36 cellular contexts compared by ENCODE assay signal in genomic region chr14:37185670-37186069, GRCh38. TPM values are rescaled to one million over a fixed set of nuclear protein-coding genes. Genes with fewer than 3 reads are reported as not detected.
"Had no signal": no experiment of that assay in that cellular context is flagged by ENCODE, and none has a peak within 500 bp of the region (broad histone marks: within the 10 kb centered on the region; RNA-seq: fewer than 3 reads in every experiment).

No MANE protein-coding gene starts in this region.

- H3K9me3 ChIP-seq: adrenal gland, ascending aorta, body of pancreas had no signal

- FAIRE-seq: astrocyte, bronchial epithelial cell had no signal

- H3K27ac ChIP-seq: adrenal gland, ascending aorta, body of pancreas, brain microvascular endothelial cell, breast epithelium, cardiac muscle cell had no signal

- ATAC-seq: activated naive CD4-positive, alpha-beta T cell treated with anti-CD3 and anti-CD28 coated beads, Interleukin-2, amount 50 U/mL, for 72 hours; activated naive CD8-positive, alpha-beta T cell treated with anti-CD3 and anti-CD28 coated beads, Interleukin-2, amount 50 U/mL, for 24 hours; activated T-cell treated with anti-CD3 and anti-CD28 coated beads, Interleukin-2, amount 50 U/mL, for 4 hours; activated T-cell treated with anti-CD3 and anti-CD28 coated beads, Interleukin-2, amount 50 U/mL, for 72 hours; activated T-helper 17 cell treated with anti-CD3 and anti-CD28 coated beads, Interleukin-2, amount 50 U/mL, for 72 hours; body of pancreas had no signal

- H3K36me3 ChIP-seq: adrenal gland, ascending aorta, brain microvascular endothelial cell, breast epithelium, cardiac muscle cell had no signal

- H3K27me3 ChIP-seq: adrenal gland, ascending aorta, body of pancreas, brain microvascular endothelial cell, breast epithelium, cardiac muscle cell had no signal

- DNase-seq: activated effector memory CD4-positive, alpha-beta T cell treated with anti-CD3 and anti-CD28 coated beads, Interleukin-2, amount 50 U/mL, for 16 hours; activated effector memory CD4-positive, alpha-beta T cell treated with Interleukin-2 at 50 U/mL for 16 hours; activated gamma-delta T cell; activated gamma-delta T cell treated with Interleukin-2 at 50 U/mL for 16 hours; activated naive CD4-positive, alpha-beta T cell; activated naive CD4-positive, alpha-beta T cell treated with anti-CD3 and anti-CD28 coated beads for 36 hours; activated naive CD4-positive, alpha-beta T cell treated with anti-CD3 and anti-CD28 coated beads, Interleukin-2, amount 10 ng/mL, durations not matched to agents 7 days and 5 days; activated naive CD4-positive, alpha-beta T cell treated with anti-CD3 and anti-CD28 coated beads, Interleukin-2, amount 50 U/mL, for 16 hours; activated naive CD4-positive, alpha-beta T cell treated with Interleukin-2 at 50 U/mL for 16 hours; activated naive CD8-positive, alpha-beta T cell treated with anti-CD3 and anti-CD28 coated beads for 36 hours; activated naive CD8-positive, alpha-beta T cell treated with anti-CD3 and anti-CD28 coated beads, Interleukin-2, amount 10 ng/mL, durations not matched to agents 7 days and 5 days; activated naive CD8-positive, alpha-beta T cell treated with anti-CD3 and anti-CD28 coated beads, Interleukin-2, amount 50 U/mL, for 24 hours; activated T-cell treated with anti-CD3 and anti-CD28 coated beads, Interleukin-2, amount 50 U/mL, for 1 hour; activated T-cell treated with anti-CD3 and anti-CD28 coated beads, Interleukin-2, amount 50 U/mL, for 24 hours; activated T-cell treated with anti-CD3 and anti-CD28 coated beads, Interleukin-2, amount 50 U/mL, for 4 hours; activated T-cell treated with anti-CD3 and anti-CD28 coated beads, Interleukin-2, amount 50 U/mL, for 48 hours; activated T-cell treated with anti-CD3 and anti-CD28 coated beads, Interleukin-2, amount 50 U/mL, for 72 hours; adrenal gland; amniotic stem cell; amygdala; anterior cingulate cortex; aorta; body of pancreas; brain microvascular endothelial cell; caudate nucleus; central memory CD4-positive, alpha-beta T cell; cerebellar nuclear complex had no signal

- H3K4me1 ChIP-seq: adrenal gland, ascending aorta, body of pancreas, breast epithelium had no signal

- H3K4me3 ChIP-seq: adrenal gland, ascending aorta, body of pancreas, breast epithelium, cardiac muscle cell had no signal

RNA-seq across cellular contexts. Expression of gene MIPOL1, which starts 12.1 kb away (rescaled TPM):
- total RNA-seq: activated naive CD8-positive, alpha-beta T cell treated with anti-CD3 and anti-CD28 coated beads for 36 hours; activated naive CD8-positive, alpha-beta T cell treated with anti-CD3 and anti-CD28 coated beads, Interleukin-2, amount 10 ng/mL, durations not matched to agents 7 days and 5 days; activated T-helper 1 cell treated with anti-CD3 and anti-CD28 coated beads, Interleukin-12 subunit alpha, Interleukin-12 subunit beta, Interleukin-2, Interleukin-4 antibody, amounts not matched to agents 30 ng/mL and 10 ng/mL and 1 ng/mL, durations not matched to agents 14 hours and 24 hours and 36 hours; activated T-helper 2 cell treated with anti-CD3 and anti-CD28 coated beads, Interferon-gamma antibody, Interleukin-2, Interleukin-4, amounts not matched to agents 10 μg/mL and 5 μg/mL and 100 μg/mL, durations not matched to agents 14 hours and 24 hours and 36 hours had no signal

RNA-seq across cellular contexts. Expression of gene SLC25A21, which starts 13.3 kb away (rescaled TPM):
- total RNA-seq: activated naive CD4-positive, alpha-beta T cell treated with anti-CD3 and anti-CD28 coated beads for 36 hours; activated naive CD4-positive, alpha-beta T cell treated with anti-CD3 and anti-CD28 coated beads, Interleukin-2, amount 50 U/mL, for 72 hours; activated naive CD8-positive, alpha-beta T cell treated with anti-CD3 and anti-CD28 coated beads for 36 hours; activated naive CD8-positive, alpha-beta T cell treated with anti-CD3 and anti-CD28 coated beads, Interleukin-2, amount 10 ng/mL, durations not matched to agents 7 days and 5 days; activated T-cell treated with anti-CD3 and anti-CD28 coated beads, Interleukin-2, amount 50 U/mL, for 4 hours; activated T-cell treated with anti-CD3 and anti-CD28 coated beads, Interleukin-2, amount 50 U/mL, for 72 hours; activated T-helper 1 cell treated with anti-CD3 and anti-CD28 coated beads, Interleukin-12 subunit alpha, Interleukin-12 subunit beta, Interleukin-2, Interleukin-4 antibody, amounts not matched to agents 30 ng/mL and 10 ng/mL and 1 ng/mL, durations not matched to agents 14 hours and 24 hours and 36 hours; activated T-helper 17 cell treated with anti-CD3 and anti-CD28 coated beads, Interleukin-2, amount 50 U/mL, for 72 hours; activated T-helper 2 cell treated with anti-CD3 and anti-CD28 coated beads, Interferon-gamma antibody, Interleukin-2, Interleukin-4, amounts not matched to agents 10 μg/mL and 5 μg/mL and 100 μg/mL, durations not matched to agents 14 hours and 24 hours and 36 hours; ascending aorta; body of pancreas had no signal
